18 cellular contexts compared by ENCODE assay signal in genomic region chrX:136639506-136640176, GRCh38. TPM values are rescaled to one million over a fixed set of nuclear protein-coding genes. Genes with fewer than 3 reads are reported as not detected.
DNase-seq lines count a peak whose midpoint lies in the region; ATAC-seq and TF ChIP-seq lines count a peak whose summit lies in the region.
"Had no signal": no experiment of that assay in that cellular context is flagged by ENCODE, and none has a peak within 500 bp of the region (broad histone marks: within the 10 kb centered on the region; RNA-seq: fewer than 3 reads in every experiment).

No MANE protein-coding gene starts in this region.

- no peaks in the 10 kb centered on the region for H3K9me3 Mint-ChIP-seq in T-helper 2 cell treated with Interferon-gamma antibody and Interleukin-4, amounts not matched to agents 5 μg/mL and 100 μg/mL, for 36 hours
- H3K9me3 Mint-ChIP-seq in activated T-helper 1 cell treated with anti-CD3 and anti-CD28 coated beads, Interleukin-12 subunit alpha, Interleukin-12 subunit beta, Interleukin-2, Interleukin-4 antibody, amounts not matched to agents 30 ng/mL and 10 ng/mL and 1 ng/mL, durations not matched to agents 14 hours and 24 hours and 36 hours, result no peaks in the 10 kb centered on the region
- peaks cover 7% of the 10 kb centered on the region for H3K9me3 Mint-ChIP-seq in neural progenitor cell

- H3K9ac ChIP-seq in neural progenitor cell, result no peak overlapping the region

- H3K4me1 ChIP-seq in neural progenitor cell, result peaks cover 15% of the 10 kb centered on the region
- H3K4me1 ChIP-seq: foreskin keratinocyte, sigmoid colon, transverse colon had no signal

- TF ChIP-seq CTCF in neural progenitor cell (IDR thresholded peaks at IDR 0.05), result no peak

- peaks cover 78% of the 10 kb centered on the region for H3K4me1 Mint-ChIP-seq in T-helper 2 cell treated with Interferon-gamma antibody and Interleukin-4, amounts not matched to agents 5 μg/mL and 100 μg/mL, for 36 hours (ENCODE audit: low read depth)
- peaks cover 84% of the 10 kb centered on the region for H3K4me1 Mint-ChIP-seq in activated T-helper 1 cell treated with anti-CD3 and anti-CD28 coated beads, Interleukin-12 subunit alpha, Interleukin-12 subunit beta, Interleukin-2, Interleukin-4 antibody, amounts not matched to agents 30 ng/mL and 10 ng/mL and 1 ng/mL, durations not matched to agents 14 hours and 24 hours and 36 hours (ENCODE audit: low read depth)
- H3K4me1 Mint-ChIP-seq in neural progenitor cell, result peaks cover 15% of the 10 kb centered on the region

- peaks cover 5% of the 10 kb centered on the region for H3K9me3 ChIP-seq in neural progenitor cell (ENCODE audit: low read depth)
- H3K9me3 ChIP-seq: sigmoid colon, transverse colon had no signal

- peaks cover 11% of the 10 kb centered on the region for H3K36me3 Mint-ChIP-seq in T-helper 2 cell treated with Interferon-gamma antibody and Interleukin-4, amounts not matched to agents 5 μg/mL and 100 μg/mL, for 36 hours (ENCODE audit: low read depth)
- H3K36me3 Mint-ChIP-seq in activated T-helper 1 cell treated with anti-CD3 and anti-CD28 coated beads, Interleukin-12 subunit alpha, Interleukin-12 subunit beta, Interleukin-2, Interleukin-4 antibody, amounts not matched to agents 30 ng/mL and 10 ng/mL and 1 ng/mL, durations not matched to agents 14 hours and 24 hours and 36 hours (ENCODE audit: low read depth), result peaks cover 9% of the 10 kb centered on the region
- H3K36me3 Mint-ChIP-seq in neural progenitor cell, result no peaks in the 10 kb centered on the region

- no peaks in the 10 kb centered on the region for H3K36me3 ChIP-seq in neural progenitor cell
- H3K36me3 ChIP-seq: sigmoid colon, transverse colon had no signal

- no peak overlapping the region for H3K27ac ChIP-seq in neural progenitor cell
- H3K27ac ChIP-seq: foreskin keratinocyte, sigmoid colon, transverse colon had no signal

- peak overlapping the region; percentile 83 for H3K4me3 Mint-ChIP-seq in T-helper 2 cell treated with Interferon-gamma antibody and Interleukin-4, amounts not matched to agents 5 μg/mL and 100 μg/mL, for 36 hours
- H3K4me3 Mint-ChIP-seq in activated T-helper 1 cell treated with anti-CD3 and anti-CD28 coated beads, Interleukin-12 subunit alpha, Interleukin-12 subunit beta, Interleukin-2, Interleukin-4 antibody, amounts not matched to agents 30 ng/mL and 10 ng/mL and 1 ng/mL, durations not matched to agents 14 hours and 24 hours and 36 hours, result peak overlapping the region; percentile 92
- no peak overlapping the region for H3K4me3 Mint-ChIP-seq in neural progenitor cell

- no peak overlapping the region for H3K4me3 ChIP-seq in neural progenitor cell
- H3K4me3 ChIP-seq: K562, sigmoid colon, transverse colon had no signal

- no peak for DNase-seq in T-helper 2 cell treated with Interferon-gamma antibody and Interleukin-4, amounts not matched to agents 5 μg/mL and 100 μg/mL, for 36 hours (ENCODE audit: low spot score)
- DNase-seq in T-helper 2 cell, result no peak
- DNase-seq in HT1080 (ENCODE audit: low read depth), result peak; percentile 42
- DNase-seq in activated T-helper 1 cell treated with anti-CD3 and anti-CD28 coated beads, Interleukin-12 subunit alpha, Interleukin-12 subunit beta, Interleukin-2, Interleukin-4 antibody, amounts not matched to agents 30 ng/mL and 10 ng/mL and 1 ng/mL, durations not matched to agents 14 hours and 24 hours and 36 hours (ENCODE audit: low spot score), result no peak
- peak; percentile 5 for DNase-seq in fibroblast of peridontal ligament (ENCODE audit: extremely low read depth)
- DNase-seq in sciatic nerve (ENCODE audit: low spot score), result no peak
- no peak for DNase-seq in neural progenitor cell (ENCODE audit: low spot score)
- DNase-seq: 8988T; activated CD8-positive, alpha-beta memory T cell treated with anti-CD3 and anti-CD28 coated beads, Interleukin-2, amount 50 U/mL, for 4 hours; DMS 273 treated with DMSO at 0.1 percent for 48 hours; NCI-H2029 treated with DMSO at 0.1 percent for 48 hours; sigmoid colon; transverse colon had no signal

- H3K79me2 ChIP-seq in neural progenitor cell (ENCODE audit: low read depth), result no peaks in the 10 kb centered on the region

- peaks cover 18% of the 10 kb centered on the region for H3F3A ChIP-seq in neural progenitor cell (ENCODE audit: low read depth)

- no peak overlapping the region for H3K4me2 ChIP-seq in neural progenitor cell

- H4K20me1 ChIP-seq in neural progenitor cell (ENCODE audit: low read depth), result no peaks in the 10 kb centered on the region

- peak overlapping the region; percentile 83 for H3K27ac Mint-ChIP-seq in T-helper 2 cell treated with Interferon-gamma antibody and Interleukin-4, amounts not matched to agents 5 μg/mL and 100 μg/mL, for 36 hours
- H3K27ac Mint-ChIP-seq in activated T-helper 1 cell treated with anti-CD3 and anti-CD28 coated beads, Interleukin-12 subunit alpha, Interleukin-12 subunit beta, Interleukin-2, Interleukin-4 antibody, amounts not matched to agents 30 ng/mL and 10 ng/mL and 1 ng/mL, durations not matched to agents 14 hours and 24 hours and 36 hours, result peak overlapping the region; percentile 95
- no peak overlapping the region for H3K27ac Mint-ChIP-seq in neural progenitor cell

- ATAC-seq in sciatic nerve (no peak), GM18519 (IDR thresholded peaks at IDR 0.05; ENCODE audit: low FRiP score, unreplicated experiment) (no peak)
- ATAC-seq: foreskin keratinocyte, K562 had no signal

- H2AFZ ChIP-seq in neural progenitor cell (replicated peaks), result no peak overlapping the region

- intact Hi-C loops in activated T-helper 1 cell treated with anti-CD3 and anti-CD28 coated beads, Interleukin-12 subunit alpha, Interleukin-12 subunit beta, Interleukin-2, Interleukin-4 antibody, amounts not matched to agents 30 ng/mL and 10 ng/mL and 1 ng/mL, durations not matched to agents 14 hours and 24 hours and 36 hours (cut with micrococcal nuclease), result no loop called here
- intact Hi-C loops in sciatic nerve (cut with DNase I), result no loop called here

- no peaks in the 10 kb centered on the region for H3K27me3 ChIP-seq in neural progenitor cell
- H3K27me3 ChIP-seq: foreskin keratinocyte, sigmoid colon, transverse colon had no signal

- H3K27me3 Mint-ChIP-seq in T-helper 2 cell treated with Interferon-gamma antibody and Interleukin-4, amounts not matched to agents 5 μg/mL and 100 μg/mL, for 36 hours (ENCODE audit: low read depth), result no peaks in the 10 kb centered on the region
- H3K27me3 Mint-ChIP-seq in activated T-helper 1 cell treated with anti-CD3 and anti-CD28 coated beads, Interleukin-12 subunit alpha, Interleukin-12 subunit beta, Interleukin-2, Interleukin-4 antibody, amounts not matched to agents 30 ng/mL and 10 ng/mL and 1 ng/mL, durations not matched to agents 14 hours and 24 hours and 36 hours (ENCODE audit: insufficient read depth), result no peaks in the 10 kb centered on the region
- H3K27me3 Mint-ChIP-seq in neural progenitor cell (ENCODE audit: insufficient read depth, low read depth), result peaks cover 4% of the 10 kb centered on the region

RNA-seq across cellular contexts. Expression of gene CD40LG, which starts 8.3 kb away (rescaled TPM):
- not detected in 2 replicates for total RNA-seq in HT1080 (2014; rRNA removed; shearing (Covaris generic))
- not detected in 2 replicates for polyA plus RNA-seq in HT1080 (2015; cell fraction: cytosol; rRNA removed)
- not detected in 2 replicates for polyA plus RNA-seq in HT1080 (2015; cell fraction: nucleus; rRNA removed)
- total RNA-seq in activated T-helper 1 cell treated with anti-CD3 and anti-CD28 coated beads, Interleukin-12 subunit alpha, Interleukin-12 subunit beta, Interleukin-2, Interleukin-4 antibody, amounts not matched to agents 30 ng/mL and 10 ng/mL and 1 ng/mL, durations not matched to agents 14 hours and 24 hours and 36 hours, result 261 and 272 TPM in 2 replicates
- 0.31 TPM for total RNA-seq in sciatic nerve
- not detected in 2 replicates for total RNA-seq in neural progenitor cell (ENCODE audit: low replicate concordance)
- total RNA-seq: chondrocyte, foreskin keratinocyte had no signal
- polyA plus RNA-seq: foreskin keratinocyte, K562, keratinocyte had no signal

Comparison
In these comparisons a context has a peak if more than half of its experiments do, and no peak if none do; other contexts are left out.
1. DNase-seq: peak in HT1080 (single experiment) and fibroblast of peridontal ligament (single experiment); none in T-helper 2 cell treated with Interferon-gamma antibody and Interleukin-4, amounts not matched to agents 5 μg/mL and 100 μg/mL, for 36 hours (single experiment), T-helper 2 cell (0 of 5), activated T-helper 1 cell treated with anti-CD3 and anti-CD28 coated beads, Interleukin-12 subunit alpha, Interleukin-12 subunit beta, Interleukin-2, Interleukin-4 antibody, amounts not matched to agents 30 ng/mL and 10 ng/mL and 1 ng/mL, durations not matched to agents 14 hours and 24 hours and 36 hours (single experiment), sciatic nerve (single experiment) and neural progenitor cell (single experiment).
2. RNA of gene CD40LG, which starts 8.3 kb away (total RNA-seq): 261 to 272 TPM in activated T-helper 1 cell treated with anti-CD3 and anti-CD28 coated beads, Interleukin-12 subunit alpha, Interleukin-12 subunit beta, Interleukin-2, Interleukin-4 antibody, amounts not matched to agents 30 ng/mL and 10 ng/mL and 1 ng/mL, durations not matched to agents 14 hours and 24 hours and 36 hours; 0.31 TPM in sciatic nerve (single experiment), not detected in HT1080 and not detected in neural progenitor cell; every median in the first group is over 100 times any median in the second.